ENCODE assay signal across 16 cellular contexts in the genomic region with DNA sequence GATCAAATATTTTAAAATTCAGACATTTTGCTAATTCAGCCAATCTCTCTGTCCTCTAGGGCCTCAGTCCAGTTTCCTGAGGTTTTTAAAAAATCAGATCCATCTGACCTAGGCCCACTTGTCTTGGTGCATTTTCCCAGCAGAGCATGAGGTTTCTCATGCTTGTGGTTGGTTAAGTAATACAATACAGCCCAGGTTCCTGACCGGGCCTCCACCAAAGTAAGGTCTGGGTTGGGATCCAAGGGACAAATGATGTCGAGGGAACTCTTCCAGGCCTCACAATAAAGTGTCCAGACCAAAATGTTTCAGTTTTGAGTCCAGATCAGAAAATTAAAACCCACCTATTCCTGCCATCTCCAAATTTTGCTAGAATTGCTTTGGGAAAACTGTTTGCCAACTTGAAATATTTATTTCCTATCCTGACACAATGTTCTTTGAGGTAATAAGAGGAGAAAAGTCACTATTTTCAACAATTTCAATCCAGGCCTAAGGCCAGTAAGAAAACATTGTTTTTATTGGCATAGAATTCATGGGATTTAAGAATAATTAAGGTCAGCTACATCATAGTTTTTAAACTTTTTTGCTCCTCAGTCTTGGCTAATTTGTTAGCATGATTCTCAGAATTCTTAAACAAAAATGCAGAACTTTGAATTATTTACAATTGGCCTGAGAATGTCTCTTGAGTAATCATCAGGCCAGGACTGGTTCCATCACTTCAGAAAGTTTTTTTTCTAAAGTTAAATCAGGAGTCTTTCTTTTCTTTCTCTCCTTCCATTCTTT. TPM values are rescaled to one million over a fixed set of nuclear protein-coding genes. Genes with fewer than 3 reads are reported as not detected.
DNase-seq lines count a peak whose midpoint lies in the region; ATAC-seq, FAIRE-seq and TF ChIP-seq lines count a peak whose summit lies in the region.
"Had no signal": no experiment of that assay in that cellular context is flagged by ENCODE, and none has a peak within 500 bp of the region (broad histone marks: within the 10 kb centered on the region; RNA-seq: fewer than 3 reads in every experiment).

No MANE protein-coding gene starts in this region.

- H2AFZ ChIP-seq in mammary epithelial cell (ENCODE audit: low read depth, low read length), result peak overlapping the region; percentile 4

- no peak overlapping the region for H3K9ac ChIP-seq in mammary epithelial cell (ENCODE audit: insufficient read depth, low read length)

- dilution Hi-C loops in mammary epithelial cell (cut with HindIII; ENCODE audit: low sequenced_read_pairs), result no loop called here

- CTCF ChIA-PET in mammary epithelial cell (lab: Charles Lee; ENCODE audit: low non-redundant PET), result interaction anchor here (0.7 kb wide), 1 partner anchor 201 kb away, joined by 3 read pairs; no protein-coding TSS in a partner anchor

- TF ChIP-seq CTCF in mammary epithelial cell (conservative IDR thresholded peaks at IDR 0.05 in 1 of 2, IDR thresholded peaks at IDR 0.05 in 1 of 2; ENCODE audit: extremely low read depth in 1 of 2, insufficient read depth in 1 of 2, low read depth in 1 of 2, low read length in 2 of 2), result no peak
- no peak for TF ChIP-seq CTCF in stomach (IDR thresholded peaks at IDR 0.05)

- H3K9me3 ChIP-seq in mammary epithelial cell (replicated peaks; ENCODE audit: insufficient read depth, low read length) (no peaks in the 10 kb centered on the region), stomach (no peaks in the 10 kb centered on the region)

- intact Hi-C loops in mammary epithelial cell (cut with micrococcal nuclease), result loop anchor here (5.0 kb wide), 3 partner anchors 106 to 196 kb away; no protein-coding TSS in a partner anchor
- intact Hi-C loops in stomach (cut with DNase I; ENCODE audit: low total_unique reads), result no loop called here

- H3K4me1 ChIP-seq in mammary epithelial cell (ENCODE audit: insufficient read depth, low read length) (peaks cover 14% of the 10 kb centered on the region), stomach (peaks cover 0 to 10% (median 0%) of the 10 kb centered on the region in 4 donors)

- 43% methylated on average over 1 of the region's 2 CpGs for WGBS in mammary epithelial cell (ENCODE audit: low coverage, missing lambda C conversion rate)
- WGBS in stomach, 5 donors, result 41 to 85% (median 73%) methylated on average over 2 of the region's 2 CpGs

- no peaks in the 10 kb centered on the region for H3K79me2 ChIP-seq in mammary epithelial cell (ENCODE audit: insufficient read depth, low read length)

- FAIRE-seq in HTR-8/SVneo (lab: Jason Lieb, UNC), result no peak
- FAIRE-seq: keratinocyte had no signal

- TF ChIP-seq POLR2A in stomach (IDR thresholded peaks at IDR 0.05), result no peak

- no peaks in the 10 kb centered on the region for H3K27me3 ChIP-seq in mammary epithelial cell (ENCODE audit: insufficient read depth, low read length)
- H3K27me3 ChIP-seq in layer of hippocampus (ENCODE audit: control insufficient read depth, insufficient read depth, low read length), result no peaks in the 10 kb centered on the region
- H3K27me3 ChIP-seq in stomach, result no peaks in the 10 kb centered on the region
- H3K27me3 ChIP-seq: foreskin keratinocyte had no signal

- in situ Hi-C loops in mammary epithelial cell (cut with MboI; ENCODE audit: low sequenced_read_pairs in 2 of 2), result loop anchor here in 1 of 2 donors (25.0 kb wide), 1 partner anchor 159 kb away; no protein-coding TSS in a partner anchor

- TF ChIP-seq EP300 in stomach (IDR thresholded peaks at IDR 0.05), result no peak

- no peaks in the 10 kb centered on the region for H4K20me1 ChIP-seq in mammary epithelial cell (ENCODE audit: insufficient read depth, low read length)

- H3K4me2 ChIP-seq in mammary epithelial cell (ENCODE audit: insufficient read depth, low read depth, low read length), result no peak overlapping the region

- no TSS peak for BruUV-seq in mammary epithelial cell (replicated peaks; lab: Mats Ljungman, UMichigan)

- DNase-seq in GM04503 (ENCODE audit: low read depth), result peak; percentile 84
- no peak for DNase-seq in mammary epithelial cell
- DNase-seq in stomach, result no peak
- no peak for DNase-seq in HTR-8/SVneo (ENCODE audit: insufficient read length, low spot score)
- DNase-seq in COLO668 (lab: John Stamatoyannopoulos, UW; ENCODE audit: unreplicated experiment), result no peak
- DNase-seq: activated CD4-positive, alpha-beta T cell treated with anti-CD3 and anti-CD28 coated beads for 36 hours; CD4-positive, CD25-positive, alpha-beta regulatory T cell; central memory CD4-positive, alpha-beta T cell; foreskin keratinocyte; GDM1; Karpas-422; T-cell had no signal

- no peaks in the 10 kb centered on the region for H3K36me3 ChIP-seq in mammary epithelial cell (ENCODE audit: insufficient read depth, low read length)
- no peaks in the 10 kb centered on the region for H3K36me3 ChIP-seq in stomach

- no peak for ATAC-seq in HG03342 (IDR thresholded peaks at IDR 0.05; ENCODE audit: unreplicated experiment)
- ATAC-seq in HG03045 (IDR thresholded peaks at IDR 0.05; ENCODE audit: unreplicated experiment), result no peak
- ATAC-seq: activated CD4-positive, alpha-beta T cell treated with anti-CD3 and anti-CD28 coated beads for 36 hours; foreskin keratinocyte; T-cell had no signal

- H3K4me3 ChIP-seq in mammary epithelial cell (replicated peaks in 1 of 3; ENCODE audit: insufficient read depth in 1 of 3, low read depth in 2 of 3, low read length in 3 of 3), result no peak overlapping the region
- no peak overlapping the region for H3K4me3 ChIP-seq in stomach

- no peak overlapping the region for H3K27ac ChIP-seq in mammary epithelial cell (ENCODE audit: insufficient read depth, low read depth, low read length)
- peak overlapping the region; percentile 30 for H3K27ac ChIP-seq in layer of hippocampus (ENCODE audit: low read depth, low read length)
- peak overlapping the region in 4 of 5 donors; percentile 18 to 59 (median 38) for H3K27ac ChIP-seq in stomach

RNA-seq across cellular contexts. Expression of a gene that starts 51.4 kb away (rescaled TPM):
- 10 to 100 TPM in 1 of 2 donors, not detected in 1; 11.2 TPM for total RNA-seq in mammary epithelial cell
- 1.4 TPM for polyA plus RNA-seq in mammary epithelial cell
- not detected for polyA minus RNA-seq in mammary epithelial cell
- total RNA-seq in stomach, result 10 to 100 TPM; 47.1 to 82.1 (median 59.5) TPM
- 10 to 100 TPM; 11.2 to 18.1 (median 15.3) TPM for polyA plus RNA-seq in stomach
